Comparison of ENCODE assay signal across 29 cellular contexts in the genomic region with DNA sequence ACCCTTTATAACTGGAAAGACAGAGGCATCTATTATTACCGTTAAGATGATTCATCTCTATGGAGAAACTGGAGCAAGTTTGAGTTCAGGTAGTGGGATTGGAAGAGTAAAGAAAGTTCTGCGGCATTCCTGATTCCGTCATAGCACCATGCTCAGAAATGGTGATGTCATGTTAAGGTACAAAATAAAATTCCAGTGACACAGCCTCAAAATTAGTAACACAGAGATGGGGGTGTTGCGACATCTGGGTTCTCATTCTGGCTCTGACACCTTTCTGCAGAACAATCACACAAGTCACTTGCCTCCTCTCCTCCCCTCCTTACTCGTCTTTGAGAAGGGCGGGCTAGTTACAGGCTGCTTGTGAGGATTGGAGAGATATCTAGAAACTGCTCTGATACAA.
"Had no signal": no experiment of that assay in that cellular context is flagged by ENCODE, and none has a peak within 500 bp of the region (broad histone marks: within the 10 kb centered on the region; RNA-seq: fewer than 3 reads in every experiment).

No MANE protein-coding gene starts in this region.

- H3K36me3 ChIP-seq: neutrophil, pancreas, prostate gland, spleen, suprapubic skin, tibial artery, transverse colon, vagina had no signal

- ATAC-seq: naive thymus-derived CD8-positive, alpha-beta T cell; natural killer cell treated with Interleukin-12 subunit alpha and Interleukin-12 subunit beta and Interleukin-15 and Interleukin-18, amount 100 ng/mL, for 72 hours; pancreas; right cardiac atrium; sciatic nerve; stimulated activated memory B cell treated with anti-CD40 and anti-IgM and Interleukin-4, amounts not matched to agents 10 μg/mL and 1 μg/mL and 100 μg/mL, for 72 hours; stimulated activated naive CD8-positive, alpha-beta T cell treated with anti-CD3 and anti-CD28 coated beads, Interleukin-15, amount 100 ng/mL, for 72 hours; stimulated activated naive CD8-positive, alpha-beta T cell treated with anti-CD3 and anti-CD28 coated beads, Interleukin-15, Interleukin-2, amounts not matched to agents 100 U/mL and 50 U/mL, for 24 hours had no signal

- H3K27ac ChIP-seq: neutrophil, pancreas, prostate gland, skin epidermis, spleen, suprapubic skin, testis, tibial artery, transverse colon, vagina had no signal

- H3K36me3 Mint-ChIP-seq: naive thymus-derived CD8-positive, alpha-beta T cell; natural killer cell treated with Interleukin-12 subunit alpha and Interleukin-12 subunit beta and Interleukin-15 and Interleukin-18, amount 100 ng/mL, for 72 hours; stimulated activated memory B cell treated with anti-CD40 and anti-IgM and Interleukin-4, amounts not matched to agents 10 μg/mL and 1 μg/mL and 100 μg/mL, for 72 hours; type B pancreatic cell had no signal

- H3K9me3 ChIP-seq: neutrophil, pancreas, prostate gland, spleen, suprapubic skin, testis, tibial artery, transverse colon, vagina had no signal

- H3K9me3 Mint-ChIP-seq: natural killer cell treated with Interleukin-12 subunit alpha and Interleukin-12 subunit beta and Interleukin-15 and Interleukin-18, amount 100 ng/mL, for 72 hours; stimulated activated memory B cell treated with anti-CD40 and anti-IgM and Interleukin-4, amounts not matched to agents 10 μg/mL and 1 μg/mL and 100 μg/mL, for 72 hours; type B pancreatic cell had no signal

- H3K4me1 ChIP-seq: prostate gland, spleen, suprapubic skin, testis, vagina had no signal

- H3K4me1 Mint-ChIP-seq: naive thymus-derived CD8-positive, alpha-beta T cell; neural crest cell; stimulated activated memory B cell treated with anti-CD40 and anti-IgM and Interleukin-4, amounts not matched to agents 10 μg/mL and 1 μg/mL and 100 μg/mL, for 72 hours; stimulated activated naive CD8-positive, alpha-beta T cell treated with anti-CD3 and anti-CD28 coated beads, Interleukin-15, amount 100 ng/mL, for 72 hours had no signal

- H3K4me2 ChIP-seq: smooth muscle cell had no signal

- FAIRE-seq: pancreas, urothelium cell line had no signal

- H3K27me3 ChIP-seq: pancreas, suprapubic skin, testis, tibial artery, transverse colon, vagina had no signal

- H3K27ac Mint-ChIP-seq: naive thymus-derived CD8-positive, alpha-beta T cell; natural killer cell treated with Interleukin-12 subunit alpha and Interleukin-12 subunit beta and Interleukin-15 and Interleukin-18, amount 100 ng/mL, for 72 hours; nephron progenitor cell; stimulated activated memory B cell treated with anti-CD40 and anti-IgM and Interleukin-4, amounts not matched to agents 10 μg/mL and 1 μg/mL and 100 μg/mL, for 72 hours; stimulated activated naive CD8-positive, alpha-beta T cell treated with anti-CD3 and anti-CD28 coated beads, Interleukin-15, amount 100 ng/mL, for 72 hours; type B pancreatic cell had no signal

- H3K4me3 Mint-ChIP-seq: naive thymus-derived CD8-positive, alpha-beta T cell; natural killer cell treated with Interleukin-12 subunit alpha and Interleukin-12 subunit beta and Interleukin-15 and Interleukin-18, amount 100 ng/mL, for 72 hours; nephron progenitor cell; neural crest cell; stimulated activated memory B cell treated with anti-CD40 and anti-IgM and Interleukin-4, amounts not matched to agents 10 μg/mL and 1 μg/mL and 100 μg/mL, for 72 hours; stimulated activated naive CD8-positive, alpha-beta T cell treated with anti-CD3 and anti-CD28 coated beads, Interleukin-15, amount 100 ng/mL, for 72 hours; type B pancreatic cell had no signal

- H3K4me3 ChIP-seq: pancreas, prostate gland, skin epidermis, smooth muscle cell, spleen, suprapubic skin, testis, tibial artery, transverse colon, vagina had no signal

- DNase-seq: naive thymus-derived CD8-positive, alpha-beta T cell; nephron progenitor cell; pancreas; right cardiac atrium; spleen; stimulated activated CD4-positive, alpha-beta T cell treated with anti-CD3 and anti-CD28 coated beads, Interleukin-12 subunit alpha, Interleukin-12 subunit beta, amount 100 ng/mL, for 4 hours; stimulated activated CD4-positive, alpha-beta T cell treated with anti-CD3 and anti-CD28 coated beads, Interleukin-1b, Interleukin-23, amount 100 ng/mL, for 48 hours; stimulated activated CD4-positive, alpha-beta T cell treated with anti-CD3 and anti-CD28 coated beads, Interleukin-4, amount 100 ng/mL, for 1 hour; stimulated activated CD4-positive, alpha-beta T cell treated with anti-CD3 and anti-CD28 coated beads, Interleukin-4, amount 100 ng/mL, for 4 hours; stimulated activated CD8-positive, alpha-beta memory T cell treated with anti-CD3 and anti-CD28 coated beads, Interleukin-4, amount 100 ng/mL, for 48 hours; stimulated activated naive CD4-positive, alpha-beta T cell; stimulated activated naive CD8-positive, alpha-beta T cell treated with anti-CD3 and anti-CD28 coated beads, Interleukin-15, amount 100 ng/mL, for 72 hours; stimulated activated naive CD8-positive, alpha-beta T cell treated with anti-CD3 and anti-CD28 coated beads, Interleukin-15, Interleukin-2, amounts not matched to agents 100 U/mL and 50 U/mL, for 24 hours; substantia nigra; testis; tibial artery; transverse colon had no signal
